22 cellular contexts compared by ENCODE assay signal in the genomic region with DNA sequence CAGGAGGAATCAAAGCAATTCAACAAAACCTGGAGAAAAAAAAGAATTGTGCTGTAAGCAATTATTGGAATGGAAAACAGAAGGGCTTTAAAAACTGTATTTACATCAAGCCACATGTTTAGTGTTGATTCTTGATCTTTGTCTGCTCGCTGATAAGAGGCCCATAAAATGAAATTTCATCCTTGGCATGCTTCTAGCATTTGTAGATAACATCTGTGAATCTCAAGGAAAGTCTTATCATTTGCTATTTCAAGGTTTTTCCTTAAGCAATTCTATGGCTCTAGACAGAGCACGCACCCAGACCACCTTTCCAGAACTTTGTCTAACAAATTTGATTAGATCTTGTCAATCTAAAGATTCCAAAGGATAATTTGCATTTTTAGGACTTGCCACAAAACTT.
"Had no signal": no experiment of that assay in that cellular context is flagged by ENCODE, and none has a peak within 500 bp of the region (broad histone marks: within the 10 kb centered on the region; RNA-seq: fewer than 3 reads in every experiment).

No MANE protein-coding gene starts in this region.

- H3K9me3 ChIP-seq: body of pancreas, left lung, prostate gland, right atrium auricular region, tibial nerve, uterus had no signal

- ATAC-seq: activated CD4-positive, CD25-positive, alpha-beta regulatory T cell treated with anti-CD3 and anti-CD28 coated beads, Interleukin-2, amount 50 U/mL, for 24 hours; activated CD8-positive, alpha-beta T cell treated with anti-CD3 and anti-CD28 coated beads, Interleukin-2, amount 10 ng/mL, durations not matched to agents 7 days and 5 days; body of pancreas; left lung; stimulated activated naive CD8-positive, alpha-beta T cell treated with anti-CD3 and anti-CD28 coated beads, Interleukin-15, Interleukin-2, amounts not matched to agents 100 U/mL and 50 U/mL, for 24 hours had no signal

- H3K4me3 ChIP-seq: body of pancreas, left lung, prostate gland, right atrium auricular region, tibial nerve, uterus had no signal

- FAIRE-seq: kidney had no signal

- H3K27ac ChIP-seq: body of pancreas, left lung, prostate gland, right atrium auricular region, tibial nerve, uterus had no signal

- H3K36me3 Mint-ChIP-seq: activated naive CD8-positive, alpha-beta T cell treated with anti-CD3 and anti-CD28 coated beads, Interleukin-2, amount 10 ng/mL, durations not matched to agents 7 days and 5 days; naive B cell had no signal

- H3K4me3 Mint-ChIP-seq: activated CD4-positive, alpha-beta T cell treated with anti-CD3 and anti-CD28 coated beads, Interleukin-2, amount 10 ng/mL, durations not matched to agents 7 days and 5 days; activated CD8-positive, alpha-beta T cell treated with anti-CD3 and anti-CD28 coated beads, Interleukin-2, amount 10 ng/mL, durations not matched to agents 7 days and 5 days; activated naive CD8-positive, alpha-beta T cell treated with anti-CD3 and anti-CD28 coated beads, Interleukin-2, amount 10 ng/mL, durations not matched to agents 7 days and 5 days; activated T-cell treated with anti-CD3 and anti-CD28 coated beads, Interleukin-2, amount 50 U/mL, for 24 hours; naive B cell; neural crest cell had no signal

- H3K4me1 ChIP-seq: body of pancreas, left lung, prostate gland, right atrium auricular region, tibial nerve, uterus had no signal

- H3K4me1 Mint-ChIP-seq: activated CD4-positive, alpha-beta T cell treated with anti-CD3 and anti-CD28 coated beads, Interleukin-2, amount 10 ng/mL, durations not matched to agents 7 days and 5 days; naive B cell had no signal

- H3K9me3 Mint-ChIP-seq: activated CD4-positive, alpha-beta T cell treated with anti-CD3 and anti-CD28 coated beads, Interleukin-2, amount 10 ng/mL, durations not matched to agents 7 days and 5 days; activated naive CD8-positive, alpha-beta T cell treated with anti-CD3 and anti-CD28 coated beads, Interleukin-2, amount 10 ng/mL, durations not matched to agents 7 days and 5 days; activated T-cell treated with anti-CD3 and anti-CD28 coated beads, Interleukin-2, amount 50 U/mL, for 24 hours; activated T-helper 2 cell treated with anti-CD3 and anti-CD28 coated beads, Interferon-gamma antibody, Interleukin-2, Interleukin-4, amounts not matched to agents 10 μg/mL and 5 μg/mL and 100 μg/mL, durations not matched to agents 14 hours and 24 hours and 36 hours; naive B cell; neural crest cell had no signal

- H3K27ac Mint-ChIP-seq: activated CD4-positive, alpha-beta T cell treated with anti-CD3 and anti-CD28 coated beads, Interleukin-2, amount 10 ng/mL, durations not matched to agents 7 days and 5 days; activated CD8-positive, alpha-beta T cell treated with anti-CD3 and anti-CD28 coated beads, Interleukin-2, amount 10 ng/mL, durations not matched to agents 7 days and 5 days; activated naive CD8-positive, alpha-beta T cell treated with anti-CD3 and anti-CD28 coated beads, Interleukin-2, amount 10 ng/mL, durations not matched to agents 7 days and 5 days; activated T-cell treated with anti-CD3 and anti-CD28 coated beads, Interleukin-2, amount 50 U/mL, for 24 hours; activated T-helper 2 cell treated with anti-CD3 and anti-CD28 coated beads, Interferon-gamma antibody, Interleukin-2, Interleukin-4, amounts not matched to agents 10 μg/mL and 5 μg/mL and 100 μg/mL, durations not matched to agents 14 hours and 24 hours and 36 hours; naive B cell had no signal

- H3K27me3 Mint-ChIP-seq: activated T-cell treated with anti-CD3 and anti-CD28 coated beads, Interleukin-2, amount 50 U/mL, for 24 hours; naive B cell had no signal

- H3K27me3 ChIP-seq: body of pancreas, left lung, right atrium auricular region, tibial nerve, uterus had no signal

- DNase-seq: activated CD4-positive, alpha-beta T cell treated with anti-CD3 and anti-CD28 coated beads, Interleukin-2, amount 10 ng/mL, durations not matched to agents 7 days and 5 days; activated CD8-positive, alpha-beta T cell treated with anti-CD3 and anti-CD28 coated beads, Interleukin-2, amount 10 ng/mL, durations not matched to agents 7 days and 5 days; activated naive CD4-positive, alpha-beta T cell treated with Interleukin-2 at 50 U/mL for 16 hours; activated naive CD8-positive, alpha-beta T cell treated with anti-CD3 and anti-CD28 coated beads, Interleukin-2, amount 10 ng/mL, durations not matched to agents 7 days and 5 days; activated T-cell treated with anti-CD3 and anti-CD28 coated beads, Interleukin-2, amount 50 U/mL, for 24 hours; body of pancreas; caudate nucleus; foreskin fibroblast; hypothalamus; kidney; left lung; mammary epithelial cell; naive B cell; stimulated activated naive CD8-positive, alpha-beta T cell treated with anti-CD3 and anti-CD28 coated beads, Interleukin-15, Interleukin-2, amounts not matched to agents 100 U/mL and 50 U/mL, for 24 hours; substantia nigra; uterus had no signal

- H3K36me3 ChIP-seq: left lung, prostate gland, right atrium auricular region, uterus had no signal
